ENCODE assay signal across 8 cellular contexts in genomic region chr9:95726756-95727155, GRCh38.
A peak's percentile ranks its signal among the peaks of the same experiment; 100 is the strongest.
DNase-seq lines count a peak whose midpoint lies in the region; ATAC-seq and TF ChIP-seq lines count a peak whose summit lies in the region.

No MANE protein-coding gene starts in this region.

- TF ChIP-seq POLR2A in esophagus muscularis mucosa (IDR thresholded peaks at IDR 0.05; ENCODE audit: low read depth), result no peak

- no peak overlapping the region for H2AFZ ChIP-seq in OCI-LY7 (ENCODE audit: low read length)
- no peak overlapping the region for H2AFZ ChIP-seq in neuronal stem cell (ENCODE audit: low read length)

- H3K14ac ChIP-seq in neuronal stem cell (ENCODE audit: low read length), result no peak overlapping the region

- no peak overlapping the region for H3K27ac ChIP-seq in OCI-LY7 (ENCODE audit: low read depth, low read length, poor library complexity, severe bottlenecking)
- no peak overlapping the region for H3K27ac ChIP-seq in esophagus muscularis mucosa (replicated peaks in 1 of 4)
- no peak overlapping the region for H3K27ac ChIP-seq in neuronal stem cell (replicated peaks; ENCODE audit: low read length)

- no peak overlapping the region for H3K9ac ChIP-seq in neuronal stem cell (ENCODE audit: low read depth, low read length, poor library complexity)

- H3K4me1 ChIP-seq in OCI-LY7 (ENCODE audit: insufficient read depth, low read length, poor library complexity, severe bottlenecking), result peaks cover 12% of the 10 kb centered on the region
- H3K4me1 ChIP-seq in esophagus muscularis mucosa, result no peaks in the 10 kb centered on the region
- no peaks in the 10 kb centered on the region for H3K4me1 ChIP-seq in neuronal stem cell (ENCODE audit: control insufficient read depth in 2 of 2, insufficient read depth in 1 of 2, low read depth in 1 of 2, low read length in 2 of 2)

- H2BK120ac ChIP-seq in neuronal stem cell (ENCODE audit: low read depth, low read length), result no peak overlapping the region

- WGBS in esophagus muscularis mucosa, result 58% methylated on average over 2 of the region's 2 CpGs
- WGBS in neuronal stem cell (ENCODE audit: extremely low coverage in 2 of 2, insufficient read length in 2 of 2, insufficient replicate concordance in 1 of 2), 2 donors, result no CpG with 5 or more reads among the region's 2 CpGs

- H3K4me1 Mint-ChIP-seq in CD14-positive monocyte (peaks cover 6% of the 10 kb centered on the region), HFFc6 (ENCODE audit: low read depth) (no peaks in the 10 kb centered on the region)
- H3K4me1 Mint-ChIP-seq in stimulated activated effector memory CD8-positive, alpha-beta T cell treated with anti-CD3 and anti-CD28 coated beads, Interleukin-12 subunit alpha, Interleukin-12 subunit beta, amount 100 ng/mL, for 72 hours, result peaks cover 46% of the 10 kb centered on the region

- H3K36me3 Mint-ChIP-seq in CD14-positive monocyte (no peaks in the 10 kb centered on the region), HFFc6 (ENCODE audit: low read depth) (no peaks in the 10 kb centered on the region)
- peaks cover 5% of the 10 kb centered on the region for H3K36me3 Mint-ChIP-seq in stimulated activated effector memory CD8-positive, alpha-beta T cell treated with anti-CD3 and anti-CD28 coated beads, Interleukin-12 subunit alpha, Interleukin-12 subunit beta, amount 100 ng/mL, for 72 hours

- H3K4me3 ChIP-seq in OCI-LY7 (ENCODE audit: low read depth, low read length, poor library complexity, severe bottlenecking), result no peak overlapping the region
- H3K4me3 ChIP-seq in esophagus muscularis mucosa, result no peak overlapping the region
- H3K4me3 ChIP-seq in neuronal stem cell (ENCODE audit: low read length in 2 of 2), result no peak overlapping the region

- H4K8ac ChIP-seq in neuronal stem cell (ENCODE audit: low read depth, low read length), result no peak overlapping the region

- POLR2A ChIA-PET in OCI-LY7 (lab: Charles Lee), result interaction anchor here (0.7 kb wide), 1 partner anchor 1543 kb away, joined by 3 read pairs; no protein-coding TSS in a partner anchor

- no peak overlapping the region for H2BK15ac ChIP-seq in neuronal stem cell (ENCODE audit: low read length)

- H3K18ac ChIP-seq in neuronal stem cell (ENCODE audit: low read length), result no peak overlapping the region

- H3K27ac Mint-ChIP-seq in CD14-positive monocyte (no peak overlapping the region), HFFc6 (no peak overlapping the region)
- no peak overlapping the region for H3K27ac Mint-ChIP-seq in stimulated activated effector memory CD8-positive, alpha-beta T cell treated with anti-CD3 and anti-CD28 coated beads, Interleukin-12 subunit alpha, Interleukin-12 subunit beta, amount 100 ng/mL, for 72 hours

- intact Hi-C loops in CD14-positive monocyte (cut with micrococcal nuclease), result loop anchor here (5.0 kb wide), 1 partner anchor 491 kb away; no protein-coding TSS in a partner anchor
- intact Hi-C loops in OCI-LY7 (cut with micrococcal nuclease; ENCODE audit: unreplicated experiment), result loop anchor here (5.0 kb wide), 1 partner anchor 491 kb away; no protein-coding TSS in a partner anchor
- intact Hi-C loops in esophagus muscularis mucosa (cut with DNase I), result loop anchor here (2.0 to 5.0 kb wide), 2 partner anchors 492 to 591 kb away; no protein-coding TSS in a partner anchor

- peaks cover under 1 to 13% (median 11%) of the 10 kb centered on the region in 7 donors for H3K9me3 Mint-ChIP-seq in CD14-positive monocyte
- peaks cover 4% of the 10 kb centered on the region; the same call in 1 of the 2 replicates for H3K9me3 Mint-ChIP-seq in HFFc6
- H3K9me3 Mint-ChIP-seq in stimulated activated effector memory CD8-positive, alpha-beta T cell treated with anti-CD3 and anti-CD28 coated beads, Interleukin-12 subunit alpha, Interleukin-12 subunit beta, amount 100 ng/mL, for 72 hours, result peaks cover 3% of the 10 kb centered on the region

- no peak overlapping the region for H2BK5ac ChIP-seq in neuronal stem cell (ENCODE audit: low read length)

- ATAC-seq in stimulated activated effector memory CD8-positive, alpha-beta T cell treated with anti-CD3 and anti-CD28 coated beads, Interleukin-12 subunit alpha, Interleukin-12 subunit beta, amount 100 ng/mL, for 72 hours, result no peak
- ATAC-seq in HG02571 (IDR thresholded peaks at IDR 0.05; ENCODE audit: unreplicated experiment), result no peak

- CTCF ChIA-PET in OCI-LY7 (lab: Charles Lee; ENCODE audit: unreplicated experiment), result interaction anchor here (1.4 kb wide), 1 partner anchor 10 kb away, joined by 3 read pairs; no protein-coding TSS in a partner anchor

- H3K23ac ChIP-seq in neuronal stem cell (ENCODE audit: low read depth, low read length, poor library complexity), result no peak overlapping the region

- H3K36me3 ChIP-seq in OCI-LY7 (ENCODE audit: insufficient read depth, low read length) (no peaks in the 10 kb centered on the region), esophagus muscularis mucosa (no peaks in the 10 kb centered on the region), neuronal stem cell (replicated peaks in 1 of 2; ENCODE audit: control insufficient read depth in 2 of 2, insufficient read depth in 2 of 2, low read length in 2 of 2) (no peaks in the 10 kb centered on the region)

- no peaks in the 10 kb centered on the region for H3K27me3 ChIP-seq in esophagus muscularis mucosa
- H3K27me3 ChIP-seq in neuronal stem cell (ENCODE audit: control insufficient read depth in 3 of 3, insufficient read depth in 3 of 3, low read depth in 1 of 3, low read length in 3 of 3), result no peaks in the 10 kb centered on the region

- H3K4ac ChIP-seq in neuronal stem cell (ENCODE audit: low read length), result no peak overlapping the region

- H3K4me3 Mint-ChIP-seq in CD14-positive monocyte (no peak overlapping the region), HFFc6 (no peak overlapping the region)
- no peak overlapping the region for H3K4me3 Mint-ChIP-seq in stimulated activated effector memory CD8-positive, alpha-beta T cell treated with anti-CD3 and anti-CD28 coated beads, Interleukin-12 subunit alpha, Interleukin-12 subunit beta, amount 100 ng/mL, for 72 hours

- H2AK5ac ChIP-seq in neuronal stem cell (ENCODE audit: low read depth, low read length), result no peak overlapping the region

- no peaks in the 10 kb centered on the region for H3K79me1 ChIP-seq in neuronal stem cell (ENCODE audit: low read depth, low read length)

- no TSS peak for BruUV-seq in OCI-LY7 (replicated peaks; lab: Mats Ljungman, UMichigan)

- H4K20me1 ChIP-seq in OCI-LY7 (ENCODE audit: insufficient read depth, low read length), result no peaks in the 10 kb centered on the region

- no peak for TF ChIP-seq EP300 in esophagus muscularis mucosa (IDR thresholded peaks at IDR 0.05)

- H3K9me2 ChIP-seq in OCI-LY7 (ENCODE audit: insufficient read depth, low read length), result no peaks in the 10 kb centered on the region

- H3K4me2 ChIP-seq in OCI-LY7 (ENCODE audit: low read length) (no peak overlapping the region), neuronal stem cell (ENCODE audit: insufficient read depth, low read length, poor library complexity, severe bottlenecking) (no peak overlapping the region)

- no peak overlapping the region for H2BK12ac ChIP-seq in neuronal stem cell (ENCODE audit: low read length)

- H3K9me3 ChIP-seq in OCI-LY7 (ENCODE audit: low read length), result no peaks in the 10 kb centered on the region
- peaks cover 0 to 3% (median 0%) of the 10 kb centered on the region in 4 donors for H3K9me3 ChIP-seq in esophagus muscularis mucosa
- no peaks in the 10 kb centered on the region for H3K9me3 ChIP-seq in neuronal stem cell (replicated peaks in 1 of 2; ENCODE audit: control insufficient read depth in 2 of 2, insufficient read depth in 1 of 2, low read depth in 1 of 2, low read length in 2 of 2)

- H3K27me3 Mint-ChIP-seq in CD14-positive monocyte (ENCODE audit: low read depth in 3 of 3), result peaks cover 1 to 9% (median 3%) of the 10 kb centered on the region in 3 donors
- H3K27me3 Mint-ChIP-seq in HFFc6 (ENCODE audit: insufficient read depth), result peaks cover 14% of the 10 kb centered on the region

- DNase-seq in CD14-positive monocyte (ENCODE audit: low spot score) (no peak), HFFc6 (peak; percentile 65), OCI-LY7 (ENCODE audit: low spot score) (peak; percentile 35), esophagus muscularis mucosa (ENCODE audit: extremely low spot score) (no peak), neuronal stem cell (ENCODE audit: low spot score) (peak; percentile 33)
- DNase-seq in stimulated activated effector memory CD8-positive, alpha-beta T cell treated with anti-CD3 and anti-CD28 coated beads, Interleukin-12 subunit alpha, Interleukin-12 subunit beta, amount 100 ng/mL, for 72 hours (ENCODE audit: low spot score in 2 of 2), result no peak
- no peak for DNase-seq in activated naive CD4-positive, alpha-beta T cell treated with Interleukin-2 at 50 U/mL for 16 hours

- TF ChIP-seq CTCF in CD14-positive monocyte (IDR thresholded peaks at IDR 0.05) (peak; percentile 78), HFFc6 (IDR thresholded peaks at IDR 0.05) (peak; percentile 92), OCI-LY7 (conservative IDR thresholded peaks at IDR 0.05; ENCODE audit: low read length) (peak; percentile 81), esophagus muscularis mucosa (IDR thresholded peaks at IDR 0.05) (peak; percentile 68 to 77 (median 70))

- no peaks in the 10 kb centered on the region for H3K79me2 ChIP-seq in OCI-LY7 (ENCODE audit: insufficient read depth, low read depth, low read length)

- H4K91ac ChIP-seq in neuronal stem cell (ENCODE audit: low read depth, low read length, poor library complexity), result no peak overlapping the region

Comparison
In these comparisons a context has a peak if more than half of its experiments do, and no peak if none do; other contexts are left out.
1. DNase-seq: peak in HFFc6 (single experiment), OCI-LY7 (single experiment) and neuronal stem cell (single experiment); none in CD14-positive monocyte (single experiment), esophagus muscularis mucosa (single experiment), stimulated activated effector memory CD8-positive, alpha-beta T cell treated with anti-CD3 and anti-CD28 coated beads, Interleukin-12 subunit alpha, Interleukin-12 subunit beta, amount 100 ng/mL, for 72 hours (0 of 2) and activated naive CD4-positive, alpha-beta T cell treated with Interleukin-2 at 50 U/mL for 16 hours (single experiment).
2. Peak in every context shown above with its lines, with median percentiles within 50 percentile points of each other: CTCF ChIP-seq.